Comparison of ENCODE assay signal across 16 cellular contexts in genomic region chr4:8939160-8939855, GRCh38.
"Had no signal": no experiment of that assay in that cellular context is flagged by ENCODE, and none has a peak within 500 bp of the region (broad histone marks: within the 10 kb centered on the region; RNA-seq: fewer than 3 reads in every experiment).

No MANE protein-coding gene starts in this region.

- H3K36me3 Mint-ChIP-seq: activated naive CD4-positive, alpha-beta T cell treated with anti-CD3 and anti-CD28 coated beads, Interleukin-2, amount 50 U/mL, for 72 hours had no signal

- H3K4me3 ChIP-seq: cardiac muscle cell, tibial nerve had no signal

- H3K27ac Mint-ChIP-seq: activated CD4-positive, alpha-beta T cell treated with anti-CD3 and anti-CD28 coated beads for 36 hours; activated CD8-positive, alpha-beta T cell treated with anti-CD3 and anti-CD28 coated beads for 36 hours; activated naive CD4-positive, alpha-beta T cell treated with anti-CD3 and anti-CD28 coated beads, Interleukin-2, amount 50 U/mL, for 72 hours; T-helper 17 cell had no signal

- ATAC-seq: activated CD4-positive, alpha-beta T cell treated with anti-CD3 and anti-CD28 coated beads for 36 hours; activated CD8-positive, alpha-beta T cell treated with anti-CD3 and anti-CD28 coated beads for 36 hours; activated naive CD4-positive, alpha-beta T cell treated with anti-CD3 and anti-CD28 coated beads, Interleukin-2, amount 50 U/mL, for 72 hours; activated T-cell treated with anti-CD3 and anti-CD28 coated beads, Interleukin-2, amount 50 U/mL, for 4 hours; T-helper 17 cell had no signal

- DNase-seq: activated CD4-positive, alpha-beta T cell treated with anti-CD3 and anti-CD28 coated beads for 36 hours; activated CD8-positive, alpha-beta T cell treated with anti-CD3 and anti-CD28 coated beads for 36 hours; activated effector memory CD4-positive, alpha-beta T cell treated with anti-CD3 and anti-CD28 coated beads, Interleukin-2, amount 50 U/mL, for 16 hours; activated T-cell treated with anti-CD3 and anti-CD28 coated beads, Interleukin-2, amount 50 U/mL, for 4 hours; hippocampal formation; kidney glomerular epithelial cell; retina; stimulated activated CD4-positive, alpha-beta T cell treated with anti-CD3 and anti-CD28 coated beads, Interleukin-2, amount 100 ng/mL, for 48 hours; stimulated activated naive CD4-positive, alpha-beta T cell; substantia nigra; T-helper 17 cell; WERI-Rb-1 had no signal

- H3K27ac ChIP-seq: cardiac muscle cell, tibial nerve, WERI-Rb-1 had no signal

- H3K4me3 Mint-ChIP-seq: activated CD4-positive, alpha-beta T cell treated with anti-CD3 and anti-CD28 coated beads for 36 hours; activated CD8-positive, alpha-beta T cell treated with anti-CD3 and anti-CD28 coated beads for 36 hours; activated T-cell treated with anti-CD3 and anti-CD28 coated beads, Interleukin-2, amount 50 U/mL, for 4 hours; neural crest cell; T-helper 17 cell had no signal

- H3K4me1 Mint-ChIP-seq: activated CD4-positive, alpha-beta T cell treated with anti-CD3 and anti-CD28 coated beads for 36 hours; neural crest cell had no signal

- H3K4me1 ChIP-seq: tibial nerve had no signal

- H3K27me3 ChIP-seq: cardiac muscle cell, tibial nerve had no signal

- H3K9me3 Mint-ChIP-seq: activated CD8-positive, alpha-beta T cell treated with anti-CD3 and anti-CD28 coated beads for 36 hours; activated naive CD4-positive, alpha-beta T cell treated with anti-CD3 and anti-CD28 coated beads, Interleukin-2, amount 50 U/mL, for 72 hours had no signal

- H3K36me3 ChIP-seq: cardiac muscle cell, tibial nerve, WERI-Rb-1 had no signal

- H3K27me3 Mint-ChIP-seq: activated CD8-positive, alpha-beta T cell treated with anti-CD3 and anti-CD28 coated beads for 36 hours had no signal
